ENCODE assay signal across 8 cellular contexts in genomic region chr13:98570929-98571372, GRCh38. TPM values are rescaled to one million over a fixed set of nuclear protein-coding genes. Genes with fewer than 3 reads are reported as not detected.
DNase-seq lines count a peak whose midpoint lies in the region; ATAC-seq and TF ChIP-seq lines count a peak whose summit lies in the region.

No MANE protein-coding gene starts in this region.

- DNase-seq in GM13976 (ENCODE audit: low spot score) (peak; percentile 81), HuH-7.5 (ENCODE audit: low spot score) (peak; percentile 20), glomerular visceral epithelial cell (ENCODE audit: extremely low spot score) (peak; percentile 92), NCI-H774 (lab: John Stamatoyannopoulos, UW) (no peak), activated gamma-delta T cell (lab: John Stamatoyannopoulos, UW) (no peak)
- DNase-seq in activated CD8-positive, alpha-beta T cell treated with anti-CD3 and anti-CD28 coated beads for 36 hours: peak; percentile 67

- peaks cover 58% of the 10 kb centered on the region for H3K36me3 Mint-ChIP-seq in activated CD8-positive, alpha-beta T cell treated with anti-CD3 and anti-CD28 coated beads for 36 hours (ENCODE audit: low read depth)

- TF ChIP-seq CTCF in GM13976 (IDR thresholded peaks at IDR 0.05; ENCODE audit: borderline replicate concordance, control extremely low read depth, extremely low read depth, insufficient read depth, missing control alignments): no peak
- no peak for TF ChIP-seq CTCF in activated CD8-positive, alpha-beta T cell treated with anti-CD3 and anti-CD28 coated beads for 36 hours (IDR thresholded peaks at IDR 0.05)

- peaks cover 9% of the 10 kb centered on the region for H3K9me3 Mint-ChIP-seq in activated CD8-positive, alpha-beta T cell treated with anti-CD3 and anti-CD28 coated beads for 36 hours

- CTCF ChIA-PET in activated CD8-positive, alpha-beta T cell treated with anti-CD3 and anti-CD28 coated beads for 36 hours (lab: Charles Lee): interaction anchor here (0.7 to 1.4 kb wide), 6 partner anchors 9 to 126 kb away, joined by 3 to 8 read pairs (median 3); no protein-coding TSS in a partner anchor

- POLR2A ChIA-PET in activated CD8-positive, alpha-beta T cell treated with anti-CD3 and anti-CD28 coated beads for 36 hours (lab: Charles Lee): interaction anchor here (0.9 to 1.4 kb wide), 2 partner anchors 13 to 42 kb away, joined by 5 read pairs; no protein-coding TSS in a partner anchor

- H3K27me3 Mint-ChIP-seq in activated CD8-positive, alpha-beta T cell treated with anti-CD3 and anti-CD28 coated beads for 36 hours: no peaks in the 10 kb centered on the region

- peaks cover 85% of the 10 kb centered on the region for H3K4me1 Mint-ChIP-seq in activated CD8-positive, alpha-beta T cell treated with anti-CD3 and anti-CD28 coated beads for 36 hours (ENCODE audit: low read depth)

- ATAC-seq in GM21619 (IDR thresholded peaks at IDR 0.05; ENCODE audit: unreplicated experiment): peak; percentile 81
- peak; percentile 66 for ATAC-seq in activated CD8-positive, alpha-beta T cell treated with anti-CD3 and anti-CD28 coated beads for 36 hours

- peak overlapping the region; percentile 88 for H3K27ac Mint-ChIP-seq in activated CD8-positive, alpha-beta T cell treated with anti-CD3 and anti-CD28 coated beads for 36 hours

- in situ Hi-C loops in GM13976 (cut with MboI; ENCODE audit: low sequenced_read_pairs, unreplicated experiment): no loop called here

- peak overlapping the region in 20 of 21 experiments; percentile 18 to 83 (median 72) for H3K27ac ChIP-seq in skin epidermis

- intact Hi-C loops in activated CD8-positive, alpha-beta T cell treated with anti-CD3 and anti-CD28 coated beads for 36 hours (cut with micrococcal nuclease): loop anchor here (2.0 kb wide), 1 partner anchor 52 kb away; no protein-coding TSS in a partner anchor

- H3K4me3 ChIP-seq in skin epidermis: peak overlapping the region; percentile 5 to 34 (median 14)

- peak overlapping the region; percentile 71 for H3K4me3 Mint-ChIP-seq in activated CD8-positive, alpha-beta T cell treated with anti-CD3 and anti-CD28 coated beads for 36 hours

RNA-seq across cellular contexts. Expression of gene STK24, which starts 6.0 kb away (rescaled TPM):
- 100 to 1,000 TPM; 118 TPM for total RNA-seq in activated CD8-positive, alpha-beta T cell treated with anti-CD3 and anti-CD28 coated beads for 36 hours

Comparison
In these comparisons a context has a peak if more than half of its experiments do, and no peak if none do; other contexts are left out.
1. DNase-seq: peak in GM13976 (single experiment), HuH-7.5 (single experiment), activated CD8-positive, alpha-beta T cell treated with anti-CD3 and anti-CD28 coated beads for 36 hours (single experiment) and glomerular visceral epithelial cell (single experiment); none in NCI-H774 (single experiment) and activated gamma-delta T cell (single experiment).